ENCODE assay signal across 8 cellular contexts in the genomic region with DNA sequence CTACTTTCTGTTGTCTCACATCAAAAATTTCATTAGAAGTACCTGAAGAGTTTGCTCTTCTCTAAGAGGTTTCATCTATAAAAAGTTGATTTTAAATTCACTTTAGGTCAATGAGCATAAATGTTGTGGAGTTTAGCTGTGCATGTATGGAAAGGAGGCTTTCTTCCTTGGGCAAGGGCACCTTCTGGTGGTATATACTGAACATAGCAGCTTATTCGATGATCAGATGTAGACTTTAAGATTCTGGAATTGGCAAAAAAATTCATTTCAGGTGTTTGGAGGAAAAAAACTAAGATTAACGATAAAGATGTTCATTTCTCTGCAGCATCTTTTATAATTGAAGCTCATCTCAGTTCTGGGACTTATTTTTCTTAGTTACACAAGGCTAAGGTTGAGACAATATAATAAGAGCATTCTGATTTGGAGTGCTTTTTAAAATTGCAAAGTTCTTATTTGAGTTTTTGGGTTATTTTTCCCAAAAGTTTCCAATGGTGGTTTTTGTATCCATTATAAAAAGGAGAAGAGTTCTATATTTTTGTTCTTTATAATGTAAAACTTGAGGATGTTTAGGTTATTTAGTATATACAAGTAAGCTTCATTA. TPM values are rescaled to one million over a fixed set of nuclear protein-coding genes. Genes with fewer than 3 reads are reported as not detected.
A peak's percentile ranks its signal among the peaks of the same experiment; 100 is the strongest.
DNase-seq lines count a peak whose midpoint lies in the region; ATAC-seq and TF ChIP-seq lines count a peak whose summit lies in the region.

No MANE protein-coding gene starts in this region.

- H3K4me1 ChIP-seq in naive thymus-derived CD4-positive, alpha-beta T cell (ENCODE audit: control insufficient read depth in 2 of 2, insufficient read depth in 2 of 2, low read length in 2 of 2) = no peaks in the 10 kb centered on the region

- no peak overlapping the region for H3K27ac ChIP-seq in naive thymus-derived CD4-positive, alpha-beta T cell (ENCODE audit: low read depth, low read length)

- CTCF ChIA-PET in naive thymus-derived CD4-positive, alpha-beta T cell (lab: Charles Lee) = interaction anchor here (0.6 to 3.1 kb wide), 17 partner anchors 10 to 1048 kb away, joined by 3 to 39 read pairs (median 4); partner anchors contain the start of genes IRAK4 and PUS7L

- POLR2A ChIA-PET in naive thymus-derived CD4-positive, alpha-beta T cell (lab: Charles Lee) = interaction anchor here (0.7 to 1.0 kb wide), 2 partner anchors 78 to 124 kb away, joined by 3 to 4 read pairs; partner anchors contain the start of gene IRAK4

- peaks cover 0 to 3% (median 1%) of the 10 kb centered on the region in 3 donors for H3K27me3 Mint-ChIP-seq in CD14-positive monocyte (ENCODE audit: low read depth in 3 of 3)
- H3K27me3 Mint-ChIP-seq in naive thymus-derived CD4-positive, alpha-beta T cell = no peaks in the 10 kb centered on the region

- H3K4me3 ChIP-seq in epithelial cell of proximal tubule (ENCODE audit: low read depth, low read length) = no peak overlapping the region
- no peak overlapping the region for H3K4me3 ChIP-seq in naive thymus-derived CD4-positive, alpha-beta T cell (ENCODE audit: low read length)

- H3K4me3 Mint-ChIP-seq in CD14-positive monocyte = no peak overlapping the region
- no peak overlapping the region for H3K4me3 Mint-ChIP-seq in naive thymus-derived CD4-positive, alpha-beta T cell

- H3K9me3 ChIP-seq in naive thymus-derived CD4-positive, alpha-beta T cell (ENCODE audit: control insufficient read depth in 2 of 3, low read length in 3 of 3) = no peaks in the 10 kb centered on the region

- no peaks in the 10 kb centered on the region for H3K36me3 ChIP-seq in naive thymus-derived CD4-positive, alpha-beta T cell (ENCODE audit: control insufficient read depth in 2 of 3, insufficient read depth in 3 of 3, low read length in 3 of 3)

- no peaks in the 10 kb centered on the region for H3K27me3 ChIP-seq in naive thymus-derived CD4-positive, alpha-beta T cell (ENCODE audit: control insufficient read depth in 2 of 2, insufficient read depth in 2 of 2, low read length in 2 of 2)

- no peaks in the 10 kb centered on the region for H3K4me1 Mint-ChIP-seq in CD14-positive monocyte
- peaks cover 0 to 3% (median 0%) of the 10 kb centered on the region in 7 donors for H3K4me1 Mint-ChIP-seq in naive thymus-derived CD4-positive, alpha-beta T cell

- no peaks in the 10 kb centered on the region for H3K36me3 Mint-ChIP-seq in CD14-positive monocyte
- no peaks in the 10 kb centered on the region for H3K36me3 Mint-ChIP-seq in naive thymus-derived CD4-positive, alpha-beta T cell

- intact Hi-C loops in CD14-positive monocyte (cut with micrococcal nuclease) = loop anchor here (5.0 to 10.0 kb wide), 2 partner anchors 105 to 438 kb away; no protein-coding TSS in a partner anchor
- intact Hi-C loops in naive thymus-derived CD4-positive, alpha-beta T cell (cut with micrococcal nuclease) = loop anchor here (1.0 to 10.0 kb wide), 7 partner anchors 46 to 382 kb away; partner anchors contain the start of genes IRAK4 (in 2 of the 2), PUS7L (in 2 of the 2), TWF1 (in 2 of the 2) and TMEM117 (in 1 of the 2)

- H3K27ac Mint-ChIP-seq in CD14-positive monocyte = no peak overlapping the region
- H3K27ac Mint-ChIP-seq in naive thymus-derived CD4-positive, alpha-beta T cell = no peak overlapping the region

- no peaks in the 10 kb centered on the region for H3K9me3 Mint-ChIP-seq in CD14-positive monocyte
- no peaks in the 10 kb centered on the region for H3K9me3 Mint-ChIP-seq in naive thymus-derived CD4-positive, alpha-beta T cell

- peak; percentile 81 for ATAC-seq in GM18499 (IDR thresholded peaks at IDR 0.05; ENCODE audit: insufficient read depth, unreplicated experiment)
- peak; percentile 90 for ATAC-seq in HG02852 (IDR thresholded peaks at IDR 0.05; ENCODE audit: unreplicated experiment)
- peak; percentile 85 for ATAC-seq in naive thymus-derived CD4-positive, alpha-beta T cell
- ATAC-seq in HG03095 (IDR thresholded peaks at IDR 0.05; ENCODE audit: unreplicated experiment) = no peak

- DNase-seq in CD14-positive monocyte (ENCODE audit: low spot score) = no peak
- DNase-seq in NCI-H1105 (lab: John Stamatoyannopoulos, UW) = peak; percentile 54
- peak; percentile 5 for DNase-seq in T-helper 9 cell
- peak; percentile 20 for DNase-seq in epithelial cell of proximal tubule (ENCODE audit: low read depth)
- peak in 7 of 9 donors; percentile 38 to 65 (median 56) for DNase-seq in naive thymus-derived CD4-positive, alpha-beta T cell

- TF ChIP-seq CTCF in CD14-positive monocyte (IDR thresholded peaks at IDR 0.05) (peak; percentile 78), epithelial cell of proximal tubule (conservative IDR thresholded peaks at IDR 0.05; ENCODE audit: low read depth, low read length) (peak; percentile 96)

RNA-seq across cellular contexts. Expression of gene TMEM117, which starts 46.8 kb away (rescaled TPM):
- under 1 TPM in 1 of 2 donors, not detected in 1; 0.42 TPM for polyA plus RNA-seq in CD14-positive monocyte
- total RNA-seq in epithelial cell of proximal tubule = 3.8 and 6.4 TPM in 2 replicates
- total RNA-seq in naive thymus-derived CD4-positive, alpha-beta T cell = 1 to 10 TPM in 4 of 5 experiments, under 1 TPM in 1; 0.31 to 6.6 (median 4.2) TPM
- polyA plus RNA-seq in naive thymus-derived CD4-positive, alpha-beta T cell = 1 to 10 TPM; 4.2 to 4.3 TPM
